Comparison of ENCODE assay signal across 12 cellular contexts in genomic region chr4:2461246-2461960, GRCh38. TPM values are rescaled to one million over a fixed set of nuclear protein-coding genes. Genes with fewer than 3 reads are reported as not detected.
DNase-seq lines count a peak whose midpoint lies in the region; ATAC-seq, FAIRE-seq and TF ChIP-seq lines count a peak whose summit lies in the region.
"Had no signal": no experiment of that assay in that cellular context is flagged by ENCODE, and none has a peak within 500 bp of the region (broad histone marks: within the 10 kb centered on the region; RNA-seq: fewer than 3 reads in every experiment).

No MANE protein-coding gene starts in this region.

- H3K36me3 Mint-ChIP-seq in CD14-positive monocyte (peaks cover 0 to 4% of the 10 kb centered on the region in 2 donors), astrocyte (ENCODE audit: low read depth, unreplicated experiment) (no peaks in the 10 kb centered on the region)
- no peaks in the 10 kb centered on the region for H3K36me3 Mint-ChIP-seq in natural killer cell treated with Interleukin-12 subunit alpha and Interleukin-12 subunit beta and Interleukin-15 and Interleukin-18, amount 100 ng/mL, for 72 hours

- no peaks in the 10 kb centered on the region for H3K36me3 ChIP-seq in astrocyte (ENCODE audit: insufficient read depth, low read length)

- no peak overlapping the region for H2AFZ ChIP-seq in astrocyte (ENCODE audit: low read depth, low read length)
- H2AFZ ChIP-seq: PC-9 had no signal

- no peaks in the 10 kb centered on the region for H4K20me1 ChIP-seq in astrocyte (ENCODE audit: insufficient read depth, low read length)

- H3K9me3 ChIP-seq in astrocyte (ENCODE audit: insufficient read depth, low read depth, low read length), result no peaks in the 10 kb centered on the region

- H3K79me2 ChIP-seq in astrocyte (ENCODE audit: insufficient read depth, low read length), result no peaks in the 10 kb centered on the region

- peaks cover 5% of the 10 kb centered on the region for H3K4me1 ChIP-seq in astrocyte (ENCODE audit: insufficient read depth, low read length)

- H3K9me3 Mint-ChIP-seq in CD14-positive monocyte, result peaks cover 0 to 3% (median 0%) of the 10 kb centered on the region in 7 donors
- no peaks in the 10 kb centered on the region for H3K9me3 Mint-ChIP-seq in astrocyte (ENCODE audit: unreplicated experiment)
- H3K9me3 Mint-ChIP-seq in natural killer cell treated with Interleukin-12 subunit alpha and Interleukin-12 subunit beta and Interleukin-15 and Interleukin-18, amount 100 ng/mL, for 72 hours, result no peaks in the 10 kb centered on the region

- H3K4me1 Mint-ChIP-seq in CD14-positive monocyte, result peaks cover 14% of the 10 kb centered on the region
- H3K4me1 Mint-ChIP-seq in astrocyte (ENCODE audit: low read depth, unreplicated experiment), result peaks cover 2% of the 10 kb centered on the region
- H3K4me1 Mint-ChIP-seq in natural killer cell treated with Interleukin-12 subunit alpha and Interleukin-12 subunit beta and Interleukin-15 and Interleukin-18, amount 100 ng/mL, for 72 hours (ENCODE audit: low read depth in 2 of 2), result peaks cover 11 to 13% of the 10 kb centered on the region in 2 donors

- no peak overlapping the region for H3K4me2 ChIP-seq in astrocyte (ENCODE audit: low read length)

- FAIRE-seq in GM12891 (lab: Jason Lieb, UNC), result peak; percentile 55
- FAIRE-seq in astrocyte (lab: Jason Lieb, UNC), result no peak

- H3K27ac ChIP-seq in astrocyte (ENCODE audit: low read depth, low read length), result no peak overlapping the region
- H3K27ac ChIP-seq: PC-9 had no signal

- ATAC-seq in natural killer cell treated with Interleukin-12 subunit alpha and Interleukin-12 subunit beta and Interleukin-15 and Interleukin-18, amount 100 ng/mL, for 72 hours, result no peak
- ATAC-seq in GM21367 (IDR thresholded peaks at IDR 0.05; ENCODE audit: unreplicated experiment), result no peak
- ATAC-seq in left colon, result no peak
- no peak for ATAC-seq in HG03280 (IDR thresholded peaks at IDR 0.05; ENCODE audit: unreplicated experiment)

- no peaks in the 10 kb centered on the region for H3K27me3 ChIP-seq in astrocyte (ENCODE audit: insufficient read depth, low read length)

- H3K27me3 Mint-ChIP-seq in CD14-positive monocyte (ENCODE audit: low read depth in 3 of 3) (peaks cover 39 to 45% (median 42%) of the 10 kb centered on the region in 3 donors), astrocyte (ENCODE audit: low read depth, unreplicated experiment) (peaks cover 64% of the 10 kb centered on the region)
- peaks cover 6 to 8% of the 10 kb centered on the region in 2 donors for H3K27me3 Mint-ChIP-seq in natural killer cell treated with Interleukin-12 subunit alpha and Interleukin-12 subunit beta and Interleukin-15 and Interleukin-18, amount 100 ng/mL, for 72 hours

- no peak overlapping the region for H3K9ac ChIP-seq in astrocyte (ENCODE audit: low read length)

- no peak for TF ChIP-seq POLR2A in GM12891 (IDR thresholded peaks at IDR 0.05; ENCODE audit: low read depth, low read length)

- H3K4me3 Mint-ChIP-seq in CD14-positive monocyte (peak overlapping the region; percentile 1 to 90), astrocyte (ENCODE audit: unreplicated experiment) (peak overlapping the region; percentile 81)
- H3K4me3 Mint-ChIP-seq in natural killer cell treated with Interleukin-12 subunit alpha and Interleukin-12 subunit beta and Interleukin-15 and Interleukin-18, amount 100 ng/mL, for 72 hours, result peak overlapping the region; percentile 70

- no peak for DNase-seq in CD14-positive monocyte (ENCODE audit: low spot score)
- DNase-seq in GM12891 (ENCODE audit: insufficient read length, low spot score), result no peak
- DNase-seq in astrocyte (ENCODE audit: low read depth), result no peak
- DNase-seq in natural killer cell treated with Interleukin-12 subunit alpha and Interleukin-12 subunit beta and Interleukin-15 and Interleukin-18, amount 100 ng/mL, for 72 hours (ENCODE audit: low spot score), result no peak
- no peak for DNase-seq in left colon
- DNase-seq in putamen (ENCODE audit: low spot score), result no peak
- DNase-seq: activated CD4-positive, alpha-beta T cell treated with anti-CD3 and anti-CD28 coated beads, Interleukin-2, amount 50 U/mL, for 1 hour; NCI-H446 treated with DMSO at 0.1 percent for 48 hours; PC-9 had no signal

- intact Hi-C loops in CD14-positive monocyte (cut with micrococcal nuclease), result loop anchor here (5.0 kb wide), 2 partner anchors 36 to 39 kb away; no protein-coding TSS in a partner anchor
- intact Hi-C loops in left colon (cut with DNase I, micrococcal nuclease), result loop anchor here (5.0 to 10.0 kb wide), 2 partner anchors 197 to 244 kb away; partner anchors contain the start of gene MXD4 (in 1 of the 2)

- peak overlapping the region in 2 of 7 donors; percentile 5 to 36 for H3K27ac Mint-ChIP-seq in CD14-positive monocyte
- H3K27ac Mint-ChIP-seq in astrocyte (ENCODE audit: unreplicated experiment), result no peak overlapping the region
- no peak overlapping the region for H3K27ac Mint-ChIP-seq in natural killer cell treated with Interleukin-12 subunit alpha and Interleukin-12 subunit beta and Interleukin-15 and Interleukin-18, amount 100 ng/mL, for 72 hours

- no peak overlapping the region for H3K4me3 ChIP-seq in astrocyte (ENCODE audit: insufficient read depth, low read depth, low read length)

- TF ChIP-seq CTCF in CD14-positive monocyte (IDR thresholded peaks at IDR 0.05) (no peak), astrocyte (IDR thresholded peaks at IDR 0.05; ENCODE audit: insufficient read depth, low read depth, low read length) (no peak)

TF ChIP-seq in GM12891, 5 proteins besides CTCF, POLR2A, EP300 and RAD21:
- TF ChIP-seq POU2F2 (IDR thresholded peaks at IDR 0.05; ENCODE audit: low read depth, low read length) (no peak), TAF1 (IDR thresholded peaks at IDR 0.05; ENCODE audit: low read depth, low read length) (no peak), PAX5 (IDR thresholded peaks at IDR 0.05; ENCODE audit: insufficient read depth, low read length, severe bottlenecking) (no peak), POLR2AphosphoS5 (IDR thresholded peaks at IDR 0.05; ENCODE audit: low read depth, low read length) (no peak), SPI1 (IDR thresholded peaks at IDR 0.05; ENCODE audit: low read depth, low read length) (no peak)

RNA-seq across cellular contexts. Expression of gene RNF4, which starts 7.5 kb away (rescaled TPM):
- 10 to 100 TPM; 28.8 to 37.0 TPM for polyA plus RNA-seq in CD14-positive monocyte
- polyA plus RNA-seq in GM12891 (2012; ENCODE audit: low read depth, missing spikeins), result 52.9 TPM
- total RNA-seq in astrocyte (73.6 and 77.2 TPM in 2 replicates), left colon (10 to 100 TPM; 45.6 to 47.4 TPM)
- 100 to 1,000 TPM; 112 to 136 TPM for total RNA-seq in natural killer cell treated with Interleukin-12 subunit alpha and Interleukin-12 subunit beta and Interleukin-15 and Interleukin-18, amount 100 ng/mL, for 72 hours

RNA-seq across cellular contexts. Expression of gene CFAP99, which starts 42.6 kb away (rescaled TPM):
- polyA plus RNA-seq in CD14-positive monocyte, result under 1 TPM in 1 of 2 donors, not detected in 1; 0.15 TPM
- not detected for polyA plus RNA-seq in GM12891 (2012; ENCODE audit: low read depth, missing spikeins)
- total RNA-seq in astrocyte (not detected in 2 replicates), left colon (under 1 TPM; 0.46 to 0.73 TPM)
- not detected for total RNA-seq in natural killer cell treated with Interleukin-12 subunit alpha and Interleukin-12 subunit beta and Interleukin-15 and Interleukin-18, amount 100 ng/mL, for 72 hours
- total RNA-seq: temporal lobe had no signal

RNA-seq across cellular contexts. Expression of gene ZFYVE28, which starts 43.0 kb away (rescaled TPM):
- polyA plus RNA-seq in CD14-positive monocyte, result 1 to 10 TPM; 1.0 to 1.1 TPM
- 0.36 TPM for polyA plus RNA-seq in GM12891 (2012; ENCODE audit: low read depth, missing spikeins)
- 0.31 and 0.68 TPM in 2 replicates for total RNA-seq in astrocyte
- total RNA-seq in natural killer cell treated with Interleukin-12 subunit alpha and Interleukin-12 subunit beta and Interleukin-15 and Interleukin-18, amount 100 ng/mL, for 72 hours, result 10 to 100 TPM; 13.8 to 25.6 TPM
- 10 to 100 TPM; 31.9 to 48.7 TPM for total RNA-seq in left colon
